Comparison of ENCODE assay signal across 19 cellular contexts in the genomic region with DNA sequence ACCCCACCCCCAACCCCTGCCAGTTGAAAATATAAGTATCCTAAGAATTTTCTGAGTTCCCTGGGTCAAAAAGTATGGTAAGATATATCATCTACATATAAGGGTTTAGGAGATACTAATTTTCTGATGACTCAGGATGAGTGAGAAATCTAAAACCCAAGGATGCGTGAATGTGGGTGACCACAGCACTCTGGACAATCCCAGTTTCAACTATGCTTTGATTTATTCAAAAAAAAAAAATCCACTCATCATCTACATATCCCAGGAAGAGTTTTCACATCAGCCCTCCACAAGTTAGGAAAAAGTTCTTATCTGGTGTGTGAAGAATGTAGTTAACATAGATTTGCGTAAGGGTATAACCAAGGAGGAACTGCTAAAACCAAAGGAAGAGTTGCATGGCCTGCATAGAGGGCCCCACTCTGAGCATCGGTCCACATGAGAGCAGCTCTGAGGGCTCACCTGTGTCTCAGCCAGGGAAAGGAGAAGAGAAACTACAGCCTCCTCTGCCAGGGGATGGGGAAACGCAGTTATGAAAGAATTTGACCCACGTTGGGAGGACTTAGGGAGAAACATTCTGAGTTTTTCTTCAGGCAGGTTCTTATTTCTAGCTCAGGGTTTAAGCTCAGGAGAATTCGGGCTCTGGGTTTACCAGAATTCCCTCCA. TPM values are rescaled to one million over a fixed set of nuclear protein-coding genes. Genes with fewer than 3 reads are reported as not detected.
DNase-seq lines count a peak whose midpoint lies in the region; ATAC-seq and TF ChIP-seq lines count a peak whose summit lies in the region.
"Had no signal": no experiment of that assay in that cellular context is flagged by ENCODE, and none has a peak within 500 bp of the region (broad histone marks: within the 10 kb centered on the region; RNA-seq: fewer than 3 reads in every experiment).

No MANE protein-coding gene starts in this region.

- DNase-seq in MCF 10A (ENCODE audit: unreplicated experiment) (no peak), breast epithelium (ENCODE audit: low spot score in 2 of 2) (no peak), Karpas-422 (peak; percentile 68), amniotic epithelial cell (ENCODE audit: low read depth) (peak; percentile 70), mesenteric fat pad (ENCODE audit: low spot score) (no peak)
- DNase-seq in stimulated activated naive B cell treated with anti-CD40 and anti-IgM and Interleukin-4, amounts not matched to agents 10 μg/mL and 1 μg/mL and 100 μg/mL, for 72 hours = no peak
- DNase-seq in activated T-helper 2 cell treated with anti-CD3 and anti-CD28 coated beads, Interferon-gamma antibody, Interleukin-2, Interleukin-4, amounts not matched to agents 10 μg/mL and 5 μg/mL and 100 μg/mL, durations not matched to agents 14 hours and 24 hours and 36 hours (ENCODE audit: low spot score) = no peak
- DNase-seq: activated CD4-positive, alpha-beta T cell treated with anti-CD3 and anti-CD28 coated beads for 48 hours; activated T-cell treated with anti-CD3 and anti-CD28 coated beads, Interleukin-2, amount 50 U/mL, for 72 hours; anterior cingulate cortex; esophagus squamous epithelium; NCI-H1092; Peyer's patch; small intestine had no signal

- CTCF ChIA-PET in MCF 10A (lab: Yijun Ruan, JAX) = interaction anchor here (0.9 to 2.3 kb wide), 4 partner anchors 10 to 32 kb away, joined by 3 to 18 read pairs (median 3); no protein-coding TSS in a partner anchor

- H3K27me3 ChIP-seq in breast epithelium (no peaks in the 10 kb centered on the region), Karpas-422 (ENCODE audit: low read length) (no peaks in the 10 kb centered on the region)
- H3K27me3 ChIP-seq: esophagus squamous epithelium, Peyer's patch had no signal

- no peaks in the 10 kb centered on the region for H3K27me3 Mint-ChIP-seq in MCF 10A (ENCODE audit: insufficient read depth, unreplicated experiment)
- peaks cover 7 to 17% of the 10 kb centered on the region in 2 donors for H3K27me3 Mint-ChIP-seq in stimulated activated naive B cell treated with anti-CD40 and anti-IgM and Interleukin-4, amounts not matched to agents 10 μg/mL and 1 μg/mL and 100 μg/mL, for 72 hours
- peaks cover 2% of the 10 kb centered on the region for H3K27me3 Mint-ChIP-seq in activated T-helper 2 cell treated with anti-CD3 and anti-CD28 coated beads, Interferon-gamma antibody, Interleukin-2, Interleukin-4, amounts not matched to agents 10 μg/mL and 5 μg/mL and 100 μg/mL, durations not matched to agents 14 hours and 24 hours and 36 hours (ENCODE audit: low read depth)

- peaks cover 100% of the 10 kb centered on the region for H3K36me3 Mint-ChIP-seq in MCF 10A (ENCODE audit: insufficient read depth, unreplicated experiment)
- H3K36me3 Mint-ChIP-seq in stimulated activated naive B cell treated with anti-CD40 and anti-IgM and Interleukin-4, amounts not matched to agents 10 μg/mL and 1 μg/mL and 100 μg/mL, for 72 hours = no peaks in the 10 kb centered on the region
- H3K36me3 Mint-ChIP-seq in activated T-helper 2 cell treated with anti-CD3 and anti-CD28 coated beads, Interferon-gamma antibody, Interleukin-2, Interleukin-4, amounts not matched to agents 10 μg/mL and 5 μg/mL and 100 μg/mL, durations not matched to agents 14 hours and 24 hours and 36 hours (ENCODE audit: low read depth) = no peaks in the 10 kb centered on the region

- H3K9me2 ChIP-seq in Karpas-422 (replicated peaks; ENCODE audit: insufficient read depth, low read length) = no peaks in the 10 kb centered on the region

- no peak overlapping the region for H3K4me2 ChIP-seq in Karpas-422 (ENCODE audit: low read depth, low read length, poor library complexity, severe bottlenecking)
- H3K4me2 ChIP-seq: A549 had no signal

- H3K36me3 ChIP-seq in breast epithelium (no peaks in the 10 kb centered on the region), Karpas-422 (ENCODE audit: insufficient read depth, low read length) (no peaks in the 10 kb centered on the region)
- H3K36me3 ChIP-seq: thoracic aorta had no signal

- no peak overlapping the region for H3K4me3 Mint-ChIP-seq in MCF 10A (ENCODE audit: unreplicated experiment)
- no peak overlapping the region for H3K4me3 Mint-ChIP-seq in stimulated activated naive B cell treated with anti-CD40 and anti-IgM and Interleukin-4, amounts not matched to agents 10 μg/mL and 1 μg/mL and 100 μg/mL, for 72 hours
- H3K4me3 Mint-ChIP-seq in activated T-helper 2 cell treated with anti-CD3 and anti-CD28 coated beads, Interferon-gamma antibody, Interleukin-2, Interleukin-4, amounts not matched to agents 10 μg/mL and 5 μg/mL and 100 μg/mL, durations not matched to agents 14 hours and 24 hours and 36 hours (ENCODE audit: low read depth) = no peak overlapping the region
- H3K4me3 Mint-ChIP-seq: activated T-cell treated with anti-CD3 and anti-CD28 coated beads, Interleukin-2, amount 50 U/mL, for 72 hours had no signal

- no peaks in the 10 kb centered on the region for H3K79me2 ChIP-seq in Karpas-422 (ENCODE audit: low read length)

- peak overlapping the region; percentile 83 for H3K27ac Mint-ChIP-seq in MCF 10A (ENCODE audit: low read depth, unreplicated experiment)
- H3K27ac Mint-ChIP-seq in stimulated activated naive B cell treated with anti-CD40 and anti-IgM and Interleukin-4, amounts not matched to agents 10 μg/mL and 1 μg/mL and 100 μg/mL, for 72 hours = peak overlapping the region; percentile 7
- H3K27ac Mint-ChIP-seq in activated T-helper 2 cell treated with anti-CD3 and anti-CD28 coated beads, Interferon-gamma antibody, Interleukin-2, Interleukin-4, amounts not matched to agents 10 μg/mL and 5 μg/mL and 100 μg/mL, durations not matched to agents 14 hours and 24 hours and 36 hours = no peak overlapping the region
- H3K27ac Mint-ChIP-seq: activated T-cell treated with anti-CD3 and anti-CD28 coated beads, Interleukin-2, amount 50 U/mL, for 72 hours had no signal

- peak; percentile 60 to 84 for ATAC-seq in stimulated activated naive B cell treated with anti-CD40 and anti-IgM and Interleukin-4, amounts not matched to agents 10 μg/mL and 1 μg/mL and 100 μg/mL, for 72 hours (replicated peaks)
- ATAC-seq in GM19452 (IDR thresholded peaks at IDR 0.05; ENCODE audit: unreplicated experiment) = no peak
- ATAC-seq: A549; activated T-cell treated with anti-CD3 and anti-CD28 coated beads, Interleukin-2, amount 50 U/mL, for 72 hours had no signal

- TF ChIP-seq CTCF in MCF 10A (IDR thresholded peaks at IDR 0.05; ENCODE audit: unreplicated experiment) (no peak), breast epithelium (IDR thresholded peaks at IDR 0.05) (no peak)

- H3K9me3 Mint-ChIP-seq in MCF 10A (ENCODE audit: unreplicated experiment) = no peaks in the 10 kb centered on the region
- H3K9me3 Mint-ChIP-seq in stimulated activated naive B cell treated with anti-CD40 and anti-IgM and Interleukin-4, amounts not matched to agents 10 μg/mL and 1 μg/mL and 100 μg/mL, for 72 hours = no peaks in the 10 kb centered on the region
- H3K9me3 Mint-ChIP-seq in activated T-helper 2 cell treated with anti-CD3 and anti-CD28 coated beads, Interferon-gamma antibody, Interleukin-2, Interleukin-4, amounts not matched to agents 10 μg/mL and 5 μg/mL and 100 μg/mL, durations not matched to agents 14 hours and 24 hours and 36 hours = no peaks in the 10 kb centered on the region
- H3K9me3 Mint-ChIP-seq: activated T-cell treated with anti-CD3 and anti-CD28 coated beads, Interleukin-2, amount 50 U/mL, for 72 hours had no signal

- intact Hi-C loops in MCF 10A (cut with micrococcal nuclease) (no loop called here), breast epithelium (cut with DNase I; ENCODE audit: low total_unique reads) (no loop called here)
- intact Hi-C loops in activated T-helper 2 cell treated with anti-CD3 and anti-CD28 coated beads, Interferon-gamma antibody, Interleukin-2, Interleukin-4, amounts not matched to agents 10 μg/mL and 5 μg/mL and 100 μg/mL, durations not matched to agents 14 hours and 24 hours and 36 hours (cut with micrococcal nuclease) = no loop called here

- H3K9me3 ChIP-seq in breast epithelium (no peaks in the 10 kb centered on the region), Karpas-422 (ENCODE audit: low read length) (no peaks in the 10 kb centered on the region)
- H3K9me3 ChIP-seq: A549, esophagus squamous epithelium, Peyer's patch, thoracic aorta had no signal

- no peak overlapping the region for H3K4me3 ChIP-seq in breast epithelium
- no peak overlapping the region for H3K4me3 ChIP-seq in Karpas-422 (ENCODE audit: low read length)
- H3K4me3 ChIP-seq: A549, esophagus squamous epithelium, lung, Peyer's patch, thoracic aorta had no signal

- H3K27ac ChIP-seq in breast epithelium (no peak overlapping the region), Karpas-422 (ENCODE audit: low read length) (peak overlapping the region; percentile 24; the same call in 1 of the 2 replicates)
- H3K27ac ChIP-seq: A549, esophagus squamous epithelium, Peyer's patch, thoracic aorta had no signal

- peaks cover 47% of the 10 kb centered on the region for H3K4me1 Mint-ChIP-seq in MCF 10A (ENCODE audit: insufficient read depth, unreplicated experiment)
- H3K4me1 Mint-ChIP-seq in stimulated activated naive B cell treated with anti-CD40 and anti-IgM and Interleukin-4, amounts not matched to agents 10 μg/mL and 1 μg/mL and 100 μg/mL, for 72 hours = peaks cover 4 to 5% of the 10 kb centered on the region in 2 donors
- peaks cover 8% of the 10 kb centered on the region for H3K4me1 Mint-ChIP-seq in activated T-helper 2 cell treated with anti-CD3 and anti-CD28 coated beads, Interferon-gamma antibody, Interleukin-2, Interleukin-4, amounts not matched to agents 10 μg/mL and 5 μg/mL and 100 μg/mL, durations not matched to agents 14 hours and 24 hours and 36 hours (ENCODE audit: low read depth)

- H3K9ac ChIP-seq in Karpas-422 (ENCODE audit: low read length) = no peak overlapping the region

- no peaks in the 10 kb centered on the region for H4K20me1 ChIP-seq in Karpas-422 (ENCODE audit: insufficient read depth, low read depth, low read length)

- no peak overlapping the region for H2AFZ ChIP-seq in Karpas-422 (ENCODE audit: low read length)

- TF ChIP-seq POLR2A in breast epithelium (IDR thresholded peaks at IDR 0.05) = no peak

- BruUV-seq in MCF 10A (replicated peaks; lab: Mats Ljungman, UMichigan) = no TSS peak

- POLR2A ChIA-PET in MCF 10A (lab: Yijun Ruan, JAX) = interaction anchor here (1.1 to 3.1 kb wide), 2 partner anchors 19 to 59 kb away, joined by 4 to 15 read pairs; partner anchors contain the start of gene LAMB3

- no peaks in the 10 kb centered on the region for H3K4me1 ChIP-seq in breast epithelium
- peaks cover 29% of the 10 kb centered on the region for H3K4me1 ChIP-seq in Karpas-422 (ENCODE audit: low read length)
- H3K4me1 ChIP-seq: A549 had no signal

RNA-seq across cellular contexts. Expression of gene LAMB3, which starts 18.8 kb away (rescaled TPM):
- total RNA-seq in MCF 10A (2022) (999 and 1,572 TPM in 2 replicates), breast epithelium (10 to 100 TPM; 23.9 to 48.0 (median 35.6) TPM), mesenteric fat pad (35.6 TPM)
- 0.04 and 1.3 TPM in 2 replicates for total RNA-seq in Karpas-422 (2014; rRNA removed; shearing (Covaris generic); ENCODE audit: low replicate concordance)
- total RNA-seq in activated T-helper 2 cell treated with anti-CD3 and anti-CD28 coated beads, Interferon-gamma antibody, Interleukin-2, Interleukin-4, amounts not matched to agents 10 μg/mL and 5 μg/mL and 100 μg/mL, durations not matched to agents 14 hours and 24 hours and 36 hours = 11.3 and 11.5 TPM in 2 replicates

RNA-seq across cellular contexts. Expression of gene G0S2, which starts 41.7 kb away (rescaled TPM):
- total RNA-seq in MCF 10A (2022) (not detected in 2 replicates), breast epithelium (1,000 to 10,000 TPM in 1 of 3 donors, 100 to 1,000 TPM in 2; 198 to 1,307 (median 636) TPM), mesenteric fat pad (2,798 TPM)
- 6.9 and 17.2 TPM in 2 replicates for total RNA-seq in Karpas-422 (2014; rRNA removed; shearing (Covaris generic); ENCODE audit: low replicate concordance)
- total RNA-seq in activated T-helper 2 cell treated with anti-CD3 and anti-CD28 coated beads, Interferon-gamma antibody, Interleukin-2, Interleukin-4, amounts not matched to agents 10 μg/mL and 5 μg/mL and 100 μg/mL, durations not matched to agents 14 hours and 24 hours and 36 hours = 49.3 and 49.4 TPM in 2 replicates

RNA-seq across cellular contexts. Expression of gene CAMK1G, which starts 50.0 kb away (rescaled TPM):
- total RNA-seq in MCF 10A (2022) = not detected in 2 replicates
- 1 to 10 TPM in 1 of 3 donors, under 1 TPM in 1, not detected in 1; 0.16 to 1.8 TPM for total RNA-seq in breast epithelium
- not detected in 2 replicates for total RNA-seq in Karpas-422 (2014; rRNA removed; shearing (Covaris generic); ENCODE audit: low replicate concordance)
- not detected for total RNA-seq in mesenteric fat pad
- not detected in 2 replicates for total RNA-seq in activated T-helper 2 cell treated with anti-CD3 and anti-CD28 coated beads, Interferon-gamma antibody, Interleukin-2, Interleukin-4, amounts not matched to agents 10 μg/mL and 5 μg/mL and 100 μg/mL, durations not matched to agents 14 hours and 24 hours and 36 hours
- total RNA-seq: Peyer's patch; T-helper 2 cell treated with Interferon-gamma antibody and Interleukin-4, amounts not matched to agents 100 ng/mL and 5 ng/mL, for 36 hours; thoracic aorta had no signal

Comparison
In these comparisons a context has a peak if more than half of its experiments do, and no peak if none do; other contexts are left out.
1. RNA of gene LAMB3, which starts 18.8 kb away (total RNA-seq): 999 to 1,572 TPM in MCF 10A; 35.6 TPM in mesenteric fat pad (single experiment), 23.9 to 48.0 TPM in breast epithelium, 11.3 to 11.5 TPM in activated T-helper 2 cell treated with anti-CD3 and anti-CD28 coated beads, Interferon-gamma antibody, Interleukin-2, Interleukin-4, amounts not matched to agents 10 μg/mL and 5 μg/mL and 100 μg/mL, durations not matched to agents 14 hours and 24 hours and 36 hours and 0.04 to 1.3 TPM in Karpas-422; every median in the first group is over 10 times any median in the second.
2. DNase-seq: peak in Karpas-422 (single experiment) and amniotic epithelial cell (single experiment); none in MCF 10A (single experiment), breast epithelium (0 of 2), stimulated activated naive B cell treated with anti-CD40 and anti-IgM and Interleukin-4, amounts not matched to agents 10 μg/mL and 1 μg/mL and 100 μg/mL, for 72 hours (single experiment), mesenteric fat pad (single experiment) and activated T-helper 2 cell treated with anti-CD3 and anti-CD28 coated beads, Interferon-gamma antibody, Interleukin-2, Interleukin-4, amounts not matched to agents 10 μg/mL and 5 μg/mL and 100 μg/mL, durations not matched to agents 14 hours and 24 hours and 36 hours (single experiment).